22 cellular contexts compared by ENCODE assay signal in genomic region chr4:161172396-161173026, GRCh38.
DNase-seq lines count a peak whose midpoint lies in the region; ATAC-seq, FAIRE-seq and TF ChIP-seq lines count a peak whose summit lies in the region.
"Had no signal": no experiment of that assay in that cellular context is flagged by ENCODE, and none has a peak within 500 bp of the region (broad histone marks: within the 10 kb centered on the region; RNA-seq: fewer than 3 reads in every experiment).

No MANE protein-coding gene starts in this region.

- no peak overlapping the region for H2BK15ac ChIP-seq in IMR-90 (ENCODE audit: low read depth, low read length)

- ATAC-seq in GM18520 (IDR thresholded peaks at IDR 0.05; ENCODE audit: unreplicated experiment), result peak; percentile 58
- ATAC-seq in GM18867 (IDR thresholded peaks at IDR 0.05; ENCODE audit: unreplicated experiment), result peak; percentile 53
- ATAC-seq in IMR-90 (ENCODE audit: low read depth), result no peak
- ATAC-seq: CD8-positive, alpha-beta T cell; GM23338; HCT116 had no signal

- H3K79me1 ChIP-seq in IMR-90 (ENCODE audit: low read depth in 1 of 2, low read length in 2 of 2), result no peaks in the 10 kb centered on the region

- no peak overlapping the region for H3K4me2 ChIP-seq in IMR-90 (ENCODE audit: low read depth, low read length)
- H3K4me2 ChIP-seq: BLaER1, GM23338 had no signal

- DNase-seq in IMR-90 (no peak), bronchial epithelial cell (ENCODE audit: low read depth) (peak; percentile 32), middle frontal gyrus (ENCODE audit: extremely low spot score, low spot score) (no peak), islet precursor cell (no peak), NCI-H1694 (lab: John Stamatoyannopoulos, UW) (no peak), DMS 273 (lab: John Stamatoyannopoulos, UW; ENCODE audit: unreplicated experiment) (no peak)
- DNase-seq: Caco-2; CD4-positive, CD25-positive, alpha-beta regulatory T cell; CD8-positive, alpha-beta T cell; DMS 273 treated with DMSO at 0.1 percent for 48 hours; DMS79; EL; GDM1; H9 had no signal

- no peak overlapping the region for H4K8ac ChIP-seq in IMR-90 (ENCODE audit: low read depth in 2 of 2, low read length in 2 of 2)

- no peak for FAIRE-seq in bronchial epithelial cell (lab: Jason Lieb, UNC)
- FAIRE-seq: GM12891, GM18507 had no signal

- no peak overlapping the region for H3K4ac ChIP-seq in IMR-90 (ENCODE audit: low read depth, low read length)

- no peak overlapping the region for H4K91ac ChIP-seq in IMR-90 (ENCODE audit: insufficient read depth, low read depth, low read length)

- no peaks in the 10 kb centered on the region for H3K9me1 ChIP-seq in IMR-90 (ENCODE audit: insufficient read depth, low read length)

- TF ChIP-seq POLR2A in IMR-90 (IDR thresholded peaks at IDR 0.05; ENCODE audit: low read depth, low read length), result no peak

- no peak overlapping the region for H3K18ac ChIP-seq in IMR-90 (ENCODE audit: low read depth, low read length)

- H3K4me1 ChIP-seq in IMR-90 (ENCODE audit: control insufficient read depth, insufficient read depth, low read length), result no peaks in the 10 kb centered on the region
- H3K4me1 ChIP-seq: BLaER1, Caco-2 had no signal

- H2BK5ac ChIP-seq in IMR-90 (ENCODE audit: low read depth, low read length, poor library complexity, severe bottlenecking), result no peak overlapping the region

- H3K23ac ChIP-seq in IMR-90 (ENCODE audit: low read depth, low read length), result no peak overlapping the region

- H3K36me3 ChIP-seq in IMR-90 (ENCODE audit: control insufficient read depth, insufficient read depth, low read length), result no peaks in the 10 kb centered on the region
- H3K36me3 ChIP-seq in bronchial epithelial cell (ENCODE audit: control insufficient read depth, insufficient read depth, low read length), result no peaks in the 10 kb centered on the region
- H3K36me3 ChIP-seq: BLaER1 had no signal

- dilution Hi-C loops in IMR-90 (cut with HindIII; ENCODE audit: low sequenced_read_pairs, unreplicated experiment), result no loop called here

- H3K9ac ChIP-seq in IMR-90 (ENCODE audit: low read depth, low read length), result no peak overlapping the region
- H3K9ac ChIP-seq: BLaER1 had no signal

- H3K9me3 ChIP-seq in IMR-90 (ENCODE audit: control insufficient read depth, insufficient read depth, low read length), result peaks cover 3% of the 10 kb centered on the region; the same call in 1 of the 2 replicates
- H3K9me3 ChIP-seq: BLaER1, Caco-2 had no signal

- TF ChIP-seq CTCF in IMR-90 (conservative IDR thresholded peaks at IDR 0.05; ENCODE audit: low read depth, low read length) (no peak), bronchial epithelial cell (IDR thresholded peaks at IDR 0.05; ENCODE audit: insufficient read depth, low read length, severe bottlenecking) (no peak)

- H2BK20ac ChIP-seq in IMR-90 (ENCODE audit: low read depth, low read length), result no peak overlapping the region

- no peak overlapping the region for H3K14ac ChIP-seq in IMR-90 (replicated peaks; ENCODE audit: low read depth, low read length)

- H3K27me3 ChIP-seq in IMR-90 (ENCODE audit: control insufficient read depth, insufficient read depth, low read length) (no peaks in the 10 kb centered on the region), bronchial epithelial cell (ENCODE audit: control insufficient read depth, insufficient read depth, low read length) (no peaks in the 10 kb centered on the region)
- H3K27me3 ChIP-seq: BLaER1 had no signal

- no peak overlapping the region for H2AK9ac ChIP-seq in IMR-90 (replicated peaks; ENCODE audit: low read depth, low read length, poor library complexity)

- in situ Hi-C loops in IMR-90 (cut with MboI; ENCODE audit: low sequenced_read_pairs), result no loop called here

- H3K4me3 ChIP-seq in IMR-90 (ENCODE audit: insufficient read depth, low read depth, low read length) (no peak overlapping the region), bronchial epithelial cell (ENCODE audit: low read depth, low read length) (no peak overlapping the region)
- H3K4me3 ChIP-seq: BLaER1, GM23338 had no signal

- H3K56ac ChIP-seq in IMR-90 (ENCODE audit: extremely low read depth, insufficient read depth, low read length), result no peak overlapping the region

- H4K5ac ChIP-seq in IMR-90 (ENCODE audit: low read depth, low read length), result no peak overlapping the region

- no peaks in the 10 kb centered on the region for H4K20me1 ChIP-seq in IMR-90 (ENCODE audit: insufficient read depth, low read length)
- H4K20me1 ChIP-seq: BLaER1 had no signal

- no peak for TF ChIP-seq RAD21 in IMR-90 (IDR thresholded peaks at IDR 0.05; ENCODE audit: low read length)

- intact Hi-C loops in IMR-90 (cut with micrococcal nuclease), result no loop called here

- H2BK120ac ChIP-seq in IMR-90 (ENCODE audit: low read depth, low read length), result no peak overlapping the region

- no CpG with 5 or more reads among the region's 1 CpG for WGBS in IMR-90 (ENCODE audit: extremely low coverage in 2 of 2, insufficient read length in 1 of 2), 2 experiments

- CTCF ChIA-PET in IMR-90 (lab: Yijun Ruan, JAX), result no interaction called here

- H2AK5ac ChIP-seq in IMR-90 (ENCODE audit: low read depth, low read length), result no peak overlapping the region

- H3K27ac ChIP-seq in IMR-90 (ENCODE audit: insufficient read depth, low read length), result no peak overlapping the region
- H3K27ac ChIP-seq: BLaER1, C4-2B had no signal

- BruUV-seq in IMR-90 (replicated peaks; lab: Mats Ljungman, UMichigan), result no TSS peak

- POLR2A ChIA-PET in IMR-90 (lab: Charles Lee; ENCODE audit: unreplicated experiment), result no interaction called here

- H2AFZ ChIP-seq in IMR-90 (replicated peaks; ENCODE audit: low read length, poor library complexity), result no peak overlapping the region
- H2AFZ ChIP-seq: GM23338 had no signal

TF ChIP-seq in IMR-90, 13 proteins besides CTCF, POLR2A, EP300 and RAD21:
- TF ChIP-seq MAFK (IDR thresholded peaks at IDR 0.05; ENCODE audit: low read depth, low read length), result peak; percentile 58
- no peak for TF ChIP-seq SMC3 (IDR thresholded peaks at IDR 0.05; ENCODE audit: low read depth, low read length)
